Comparison of ENCODE assay signal across 8 cellular contexts in genomic region chr19:2057484-2058469, GRCh38. TPM values are rescaled to one million over a fixed set of nuclear protein-coding genes. Genes with fewer than 3 reads are reported as not detected.
A peak's percentile ranks its signal among the peaks of the same experiment; 100 is the strongest.
DNase-seq lines count a peak whose midpoint lies in the region; ATAC-seq and TF ChIP-seq lines count a peak whose summit lies in the region.
"Had no signal": no experiment of that assay in that cellular context is flagged by ENCODE, and none has a peak within 500 bp of the region (broad histone marks: within the 10 kb centered on the region; RNA-seq: fewer than 3 reads in every experiment).

No MANE protein-coding gene starts in this region.

- H3K4me1 ChIP-seq in stomach: peaks cover 66 to 89% (median 88%) of the 10 kb centered on the region in 4 donors

- H3K27ac Mint-ChIP-seq in activated T-helper 1 cell treated with anti-CD3 and anti-CD28 coated beads, Interleukin-12 subunit alpha, Interleukin-12 subunit beta, Interleukin-2, Interleukin-4 antibody, amounts not matched to agents 30 ng/mL and 10 ng/mL and 1 ng/mL, durations not matched to agents 14 hours and 24 hours and 36 hours: peak overlapping the region; percentile 40
- H3K27ac Mint-ChIP-seq in immature natural killer cell: peak overlapping the region in 5 of 6 donors; percentile 40 to 86 (median 62)

- H3K9me3 Mint-ChIP-seq in activated T-helper 1 cell treated with anti-CD3 and anti-CD28 coated beads, Interleukin-12 subunit alpha, Interleukin-12 subunit beta, Interleukin-2, Interleukin-4 antibody, amounts not matched to agents 30 ng/mL and 10 ng/mL and 1 ng/mL, durations not matched to agents 14 hours and 24 hours and 36 hours: no peaks in the 10 kb centered on the region
- H3K9me3 Mint-ChIP-seq in immature natural killer cell: no peaks in the 10 kb centered on the region

- H3K4me3 Mint-ChIP-seq in activated T-helper 1 cell treated with anti-CD3 and anti-CD28 coated beads, Interleukin-12 subunit alpha, Interleukin-12 subunit beta, Interleukin-2, Interleukin-4 antibody, amounts not matched to agents 30 ng/mL and 10 ng/mL and 1 ng/mL, durations not matched to agents 14 hours and 24 hours and 36 hours: peak overlapping the region; percentile 57
- H3K4me3 Mint-ChIP-seq in immature natural killer cell: peak overlapping the region in 3 of 5 donors; percentile 26 to 51 (median 42)

- H3K4me3 ChIP-seq in HL-60 (replicated peaks; ENCODE audit: insufficient read depth, low read length) (no peak overlapping the region), stomach (no peak overlapping the region)

- H3K36me3 Mint-ChIP-seq in activated T-helper 1 cell treated with anti-CD3 and anti-CD28 coated beads, Interleukin-12 subunit alpha, Interleukin-12 subunit beta, Interleukin-2, Interleukin-4 antibody, amounts not matched to agents 30 ng/mL and 10 ng/mL and 1 ng/mL, durations not matched to agents 14 hours and 24 hours and 36 hours (ENCODE audit: low read depth): no peaks in the 10 kb centered on the region
- H3K36me3 Mint-ChIP-seq in immature natural killer cell: no peaks in the 10 kb centered on the region

- no peaks in the 10 kb centered on the region for H3K27me3 Mint-ChIP-seq in activated T-helper 1 cell treated with anti-CD3 and anti-CD28 coated beads, Interleukin-12 subunit alpha, Interleukin-12 subunit beta, Interleukin-2, Interleukin-4 antibody, amounts not matched to agents 30 ng/mL and 10 ng/mL and 1 ng/mL, durations not matched to agents 14 hours and 24 hours and 36 hours (ENCODE audit: insufficient read depth)
- peaks cover 4 to 13% (median 10%) of the 10 kb centered on the region in 3 donors for H3K27me3 Mint-ChIP-seq in immature natural killer cell (ENCODE audit: low read depth in 3 of 3)

- TF ChIP-seq EP300 in stomach (IDR thresholded peaks at IDR 0.05): no peak

- peaks cover 27% of the 10 kb centered on the region for H3K4me1 Mint-ChIP-seq in activated T-helper 1 cell treated with anti-CD3 and anti-CD28 coated beads, Interleukin-12 subunit alpha, Interleukin-12 subunit beta, Interleukin-2, Interleukin-4 antibody, amounts not matched to agents 30 ng/mL and 10 ng/mL and 1 ng/mL, durations not matched to agents 14 hours and 24 hours and 36 hours (ENCODE audit: low read depth)
- peaks cover 37 to 48% of the 10 kb centered on the region in 2 donors for H3K4me1 Mint-ChIP-seq in immature natural killer cell

- no peak for TF ChIP-seq POLR2A in stomach (IDR thresholded peaks at IDR 0.05)

- 80 to 93% (median 86%) methylated on average over 12 to 23 of the region's 23 CpGs for WGBS in stomach, 5 donors

- TF ChIP-seq CTCF in HL-60 (IDR thresholded peaks at IDR 0.05; ENCODE audit: insufficient read depth, low read length) (no peak), stomach (IDR thresholded peaks at IDR 0.05) (no peak)

- intact Hi-C loops in activated T-helper 1 cell treated with anti-CD3 and anti-CD28 coated beads, Interleukin-12 subunit alpha, Interleukin-12 subunit beta, Interleukin-2, Interleukin-4 antibody, amounts not matched to agents 30 ng/mL and 10 ng/mL and 1 ng/mL, durations not matched to agents 14 hours and 24 hours and 36 hours (cut with micrococcal nuclease): no loop called here
- intact Hi-C loops in stomach (cut with DNase I; ENCODE audit: low total_unique reads): no loop called here

- no peak for DNase-seq in HL-60 (ENCODE audit: low read depth in 1 of 2, low spot score in 1 of 2)
- DNase-seq in activated T-helper 1 cell treated with anti-CD3 and anti-CD28 coated beads, Interleukin-12 subunit alpha, Interleukin-12 subunit beta, Interleukin-2, Interleukin-4 antibody, amounts not matched to agents 30 ng/mL and 10 ng/mL and 1 ng/mL, durations not matched to agents 14 hours and 24 hours and 36 hours (ENCODE audit: low spot score): no peak
- no peak for DNase-seq in immature natural killer cell
- no peak for DNase-seq in stomach
- DNase-seq in stimulated activated CD4-positive, alpha-beta T cell treated with anti-CD3 and anti-CD28 coated beads, Interleukin-2, amount 100 ng/mL, for 24 hours: no peak
- DNase-seq: activated T-cell treated with anti-CD3 and anti-CD28 coated beads, Interleukin-2, amount 50 U/mL, for 1 hour had no signal

- H3K27me3 ChIP-seq in HL-60 (ENCODE audit: insufficient read depth, poor library complexity, severe bottlenecking) (no peaks in the 10 kb centered on the region), stomach (no peaks in the 10 kb centered on the region)

- H3K36me3 ChIP-seq in stomach: no peaks in the 10 kb centered on the region

- peak overlapping the region; percentile 32 for H3K27ac ChIP-seq in HL-60 (replicated peaks)
- peak overlapping the region; percentile 33 to 100 (median 100) for H3K27ac ChIP-seq in stomach

- no peaks in the 10 kb centered on the region for H3K9me3 ChIP-seq in stomach

- ATAC-seq in GM19351 (IDR thresholded peaks at IDR 0.05; ENCODE audit: unreplicated experiment) (no peak), GM18870 (IDR thresholded peaks at IDR 0.05; ENCODE audit: unreplicated experiment) (no peak)

RNA-seq across cellular contexts. Expression of gene MKNK2, which starts 6.7 kb away (rescaled TPM):
- total RNA-seq in activated T-helper 1 cell treated with anti-CD3 and anti-CD28 coated beads, Interleukin-12 subunit alpha, Interleukin-12 subunit beta, Interleukin-2, Interleukin-4 antibody, amounts not matched to agents 30 ng/mL and 10 ng/mL and 1 ng/mL, durations not matched to agents 14 hours and 24 hours and 36 hours: 150 and 166 TPM in 2 replicates
- 10 to 100 TPM; 22.7 to 39.2 (median 23.9) TPM for polyA plus RNA-seq in immature natural killer cell
- 100 to 1,000 TPM in 2 of 5 donors, 10 to 100 TPM in 3; 38.7 to 192 (median 83.9) TPM for total RNA-seq in stomach
- 100 to 1,000 TPM; 102 to 164 (median 130) TPM for polyA plus RNA-seq in stomach

RNA-seq across cellular contexts. Expression of gene MOB3A, which starts 38.3 kb away (rescaled TPM):
- 161 and 167 TPM in 2 replicates for total RNA-seq in activated T-helper 1 cell treated with anti-CD3 and anti-CD28 coated beads, Interleukin-12 subunit alpha, Interleukin-12 subunit beta, Interleukin-2, Interleukin-4 antibody, amounts not matched to agents 30 ng/mL and 10 ng/mL and 1 ng/mL, durations not matched to agents 14 hours and 24 hours and 36 hours
- polyA plus RNA-seq in immature natural killer cell: 100 to 1,000 TPM in 1 of 3 donors, 10 to 100 TPM in 2; 39.4 to 160 (median 42.2) TPM
- 100 to 1,000 TPM in 2 of 5 donors, 10 to 100 TPM in 2, 1 to 10 TPM in 1; 9.9 to 181 (median 41.4) TPM for total RNA-seq in stomach
- 10 to 100 TPM; 12.6 to 17.4 (median 14.1) TPM for polyA plus RNA-seq in stomach

RNA-seq across cellular contexts. Expression of gene IZUMO4, which starts 38.9 kb away (rescaled TPM):
- 6.7 and 7.1 TPM in 2 replicates for total RNA-seq in activated T-helper 1 cell treated with anti-CD3 and anti-CD28 coated beads, Interleukin-12 subunit alpha, Interleukin-12 subunit beta, Interleukin-2, Interleukin-4 antibody, amounts not matched to agents 30 ng/mL and 10 ng/mL and 1 ng/mL, durations not matched to agents 14 hours and 24 hours and 36 hours
- polyA plus RNA-seq in immature natural killer cell (under 1 TPM in 1 of 3 donors, not detected in 2; 0.42 TPM), stomach (10 to 100 TPM in 1 of 3 donors, 1 to 10 TPM in 2; 8.1 to 22.3 (median 9.6) TPM)
- 1 to 10 TPM in 2 of 5 donors, not detected in 3; 3.5 to 7.5 TPM for total RNA-seq in stomach

RNA-seq across cellular contexts. Expression of gene BTBD2, which starts 42.3 kb away (rescaled TPM):
- total RNA-seq in activated T-helper 1 cell treated with anti-CD3 and anti-CD28 coated beads, Interleukin-12 subunit alpha, Interleukin-12 subunit beta, Interleukin-2, Interleukin-4 antibody, amounts not matched to agents 30 ng/mL and 10 ng/mL and 1 ng/mL, durations not matched to agents 14 hours and 24 hours and 36 hours: 27.5 and 27.7 TPM in 2 replicates
- polyA plus RNA-seq in immature natural killer cell (1 to 10 TPM; 2.6 to 4.4 (median 3.6) TPM), stomach (10 to 100 TPM; 39.9 to 50.2 (median 40.9) TPM)
- total RNA-seq in stomach: 10 to 100 TPM; 17.9 to 39.6 (median 33.3) TPM
